ENCODE assay signal across 20 cellular contexts in genomic region chr7:28835800-28836199, GRCh38.
A peak's percentile ranks its signal among the peaks of the same experiment; 100 is the strongest.
DNase-seq lines count a peak whose midpoint lies in the region; TF ChIP-seq lines count a peak whose summit lies in the region.
"Had no signal": no experiment of that assay in that cellular context is flagged by ENCODE, and none has a peak within 500 bp of the region (broad histone marks: within the 10 kb centered on the region; RNA-seq: fewer than 3 reads in every experiment).

No MANE protein-coding gene starts in this region.

- DNase-seq in AG08396 (ENCODE audit: low spot score) (peak; percentile 45), HT1080 (ENCODE audit: low read depth) (peak; percentile 60), astrocyte of the spinal cord (ENCODE audit: low read depth, low spot score) (peak; percentile 68), kidney tubule cell (ENCODE audit: low spot score) (peak; percentile 33), NCI-H1694 treated with DMSO at 0.1 percent for 48 hours (lab: John Stamatoyannopoulos, UW) (no peak), mesothelial cell of epicardium (ENCODE audit: low spot score in 2 of 2, unreplicated experiment in 2 of 2) (no peak), putamen (ENCODE audit: low spot score) (no peak)
- no peak for DNase-seq in stimulated activated naive CD4-positive, alpha-beta T cell treated with Interleukin-2 at 50 U/mL for 16 hours (lab: John Stamatoyannopoulos, UW)
- DNase-seq: activated gamma-delta T cell treated with Interleukin-2 at 50 U/mL for 16 hours; aorta; endodermal cell; hippocampal formation; NCI-H1105 treated with DMSO at 0.1 percent for 48 hours; NCI-H69; posterior cingulate gyrus; stimulated activated naive CD8-positive, alpha-beta T cell treated with anti-CD3 and anti-CD28 coated beads, Interleukin-15, amount 100 ng/mL, for 72 hours; T-helper 1 cell; upper lobe of left lung had no signal

- no peak overlapping the region for H3K27ac Mint-ChIP-seq in mesothelial cell of epicardium
- H3K27ac Mint-ChIP-seq: endodermal cell; natural killer cell treated with Interleukin-12 subunit alpha and Interleukin-12 subunit beta and Interleukin-15 and Interleukin-18, amount 100 ng/mL, for 72 hours; stimulated activated naive CD8-positive, alpha-beta T cell treated with anti-CD3 and anti-CD28 coated beads, Interleukin-15, amount 100 ng/mL, for 72 hours had no signal

- H3K4me1 Mint-ChIP-seq in mesothelial cell of epicardium: no peaks in the 10 kb centered on the region
- H3K4me1 Mint-ChIP-seq: stimulated activated naive CD8-positive, alpha-beta T cell treated with anti-CD3 and anti-CD28 coated beads, Interleukin-15, amount 100 ng/mL, for 72 hours had no signal

- H3K36me3 Mint-ChIP-seq in mesothelial cell of epicardium: peaks cover 1% of the 10 kb centered on the region
- H3K36me3 Mint-ChIP-seq: natural killer cell treated with Interleukin-12 subunit alpha and Interleukin-12 subunit beta and Interleukin-15 and Interleukin-18, amount 100 ng/mL, for 72 hours had no signal

- no peak overlapping the region for H3K4me3 ChIP-seq in astrocyte of the spinal cord (ENCODE audit: low read depth, low read length)
- H3K4me3 ChIP-seq: A549, upper lobe of left lung had no signal

- H3K4me3 Mint-ChIP-seq in mesothelial cell of epicardium: no peak overlapping the region
- H3K4me3 Mint-ChIP-seq: endodermal cell; natural killer cell treated with Interleukin-12 subunit alpha and Interleukin-12 subunit beta and Interleukin-15 and Interleukin-18, amount 100 ng/mL, for 72 hours; stimulated activated naive CD8-positive, alpha-beta T cell treated with anti-CD3 and anti-CD28 coated beads, Interleukin-15, amount 100 ng/mL, for 72 hours had no signal

- in situ Hi-C loops in astrocyte of the spinal cord (cut with HindIII; ENCODE audit: low sequenced_read_pairs): no loop called here

- no peaks in the 10 kb centered on the region for H3K27me3 Mint-ChIP-seq in mesothelial cell of epicardium (ENCODE audit: low read depth)
- H3K27me3 Mint-ChIP-seq: stimulated activated naive CD8-positive, alpha-beta T cell treated with anti-CD3 and anti-CD28 coated beads, Interleukin-15, amount 100 ng/mL, for 72 hours had no signal

- H3K9me3 Mint-ChIP-seq in mesothelial cell of epicardium: no peaks in the 10 kb centered on the region
- H3K9me3 Mint-ChIP-seq: natural killer cell treated with Interleukin-12 subunit alpha and Interleukin-12 subunit beta and Interleukin-15 and Interleukin-18, amount 100 ng/mL, for 72 hours; stimulated activated naive CD8-positive, alpha-beta T cell treated with anti-CD3 and anti-CD28 coated beads, Interleukin-15, amount 100 ng/mL, for 72 hours had no signal

- no peak for TF ChIP-seq CTCF in astrocyte of the spinal cord (IDR thresholded peaks at IDR 0.05; ENCODE audit: low read depth, low read length)
- no peak for TF ChIP-seq CTCF in mesothelial cell of epicardium (IDR thresholded peaks at IDR 0.05; ENCODE audit: unreplicated experiment)

Comparison
In these comparisons a context has a peak if more than half of its experiments do, and no peak if none do; other contexts are left out.
1. DNase-seq: peak in AG08396 (single experiment), HT1080 (single experiment), astrocyte of the spinal cord (single experiment) and kidney tubule cell (single experiment); none in NCI-H1694 treated with DMSO at 0.1 percent for 48 hours (single experiment), mesothelial cell of epicardium (0 of 2), stimulated activated naive CD4-positive, alpha-beta T cell treated with Interleukin-2 at 50 U/mL for 16 hours (single experiment) and putamen (single experiment).